Comparison of ENCODE assay signal across 32 cellular contexts in genomic region chr7:118609207-118609606, GRCh38.
"Had no signal": no experiment of that assay in that cellular context is flagged by ENCODE, and none has a peak within 500 bp of the region (broad histone marks: within the 10 kb centered on the region; RNA-seq: fewer than 3 reads in every experiment).

No MANE protein-coding gene starts in this region.

- H3K4me1 ChIP-seq: body of pancreas, esophagus muscularis mucosa, gastroesophageal sphincter had no signal

- H3K27me3 Mint-ChIP-seq: activated B cell treated with CpG ODN at 0.5 μM for 24 hours; activated CD8-positive, alpha-beta T cell treated with anti-CD3 and anti-CD28 coated beads for 36 hours; activated naive CD8-positive, alpha-beta T cell; activated T-helper 17 cell treated with anti-CD3 and anti-CD28 coated beads, Interleukin-2, amount 50 U/mL, for 72 hours; effector memory CD8-positive, alpha-beta T cell; T-helper 17 cell had no signal

- H3K4me1 Mint-ChIP-seq: activated B cell treated with CpG ODN at 0.5 μM for 24 hours; activated T-helper 17 cell treated with anti-CD3 and anti-CD28 coated beads, Interleukin-2, amount 50 U/mL, for 72 hours; T-helper 17 cell had no signal

- H3K27ac ChIP-seq: body of pancreas, esophagus muscularis mucosa, gastroesophageal sphincter, WERI-Rb-1 had no signal

- H3K4me3 ChIP-seq: body of pancreas, esophagus muscularis mucosa, gastroesophageal sphincter had no signal

- DNase-seq: activated B cell treated with CpG ODN at 0.5 μM for 24 hours; activated CD4-positive, alpha-beta T cell treated with anti-CD3 and anti-CD28 coated beads for 48 hours; activated CD4-positive, alpha-beta T cell treated with anti-CD3 and anti-CD28 coated beads, Interleukin-2, amount 50 U/mL, for 1 hour; activated CD4-positive, alpha-beta T cell treated with anti-CD3 and anti-CD28 coated beads, Interleukin-2, amount 50 U/mL, for 48 hours; activated CD8-positive, alpha-beta memory T cell treated with anti-CD3 and anti-CD28 coated beads for 24 hours; activated CD8-positive, alpha-beta T cell treated with anti-CD3 and anti-CD28 coated beads for 36 hours; activated effector memory CD4-positive, alpha-beta T cell treated with Interleukin-2 at 50 U/mL for 16 hours; activated gamma-delta T cell treated with Interleukin-2 at 50 U/mL for 16 hours; activated naive CD4-positive, alpha-beta T cell treated with anti-CD3 and anti-CD28 coated beads, Interleukin-2, amount 50 U/mL, for 16 hours; activated naive CD4-positive, alpha-beta T cell treated with Interleukin-2 at 50 U/mL for 16 hours; activated T-cell treated with anti-CD3 and anti-CD28 coated beads, Interleukin-2, amount 50 U/mL, for 4 hours; amniotic stem cell; anterior cingulate cortex; body of pancreas; caudate nucleus; cortex of kidney; dermis blood vessel endothelial cell; effector CD4-positive, alpha-beta T cell; effector memory CD8-positive, alpha-beta T cell; erythroblast; foreskin melanocyte; T-helper 1 cell; T-helper 17 cell; T1000; WERI-Rb-1 had no signal

- H3K36me3 Mint-ChIP-seq: activated naive CD8-positive, alpha-beta T cell had no signal

- H3K27me3 ChIP-seq: body of pancreas, esophagus muscularis mucosa, gastroesophageal sphincter had no signal

- H3K4me3 Mint-ChIP-seq: activated B cell treated with CpG ODN at 0.5 μM for 24 hours; activated CD8-positive, alpha-beta T cell treated with anti-CD3 and anti-CD28 coated beads for 36 hours; activated naive CD8-positive, alpha-beta T cell; activated T-cell treated with anti-CD3 and anti-CD28 coated beads, Interleukin-2, amount 50 U/mL, for 4 hours; activated T-helper 17 cell treated with anti-CD3 and anti-CD28 coated beads, Interleukin-2, amount 50 U/mL, for 72 hours; effector memory CD8-positive, alpha-beta T cell; T-helper 17 cell; T-helper 2 cell treated with Interferon-gamma antibody and Interleukin-4, amounts not matched to agents 5 μg/mL and 100 μg/mL, for 36 hours had no signal

- H3K9me3 ChIP-seq: body of pancreas, esophagus muscularis mucosa, gastroesophageal sphincter had no signal

- H3K36me3 ChIP-seq: esophagus muscularis mucosa, gastroesophageal sphincter, WERI-Rb-1 had no signal

- H3K27ac Mint-ChIP-seq: activated B cell treated with CpG ODN at 0.5 μM for 24 hours; activated CD8-positive, alpha-beta T cell treated with anti-CD3 and anti-CD28 coated beads for 36 hours; activated naive CD8-positive, alpha-beta T cell; activated T-helper 17 cell treated with anti-CD3 and anti-CD28 coated beads, Interleukin-2, amount 50 U/mL, for 72 hours; effector memory CD8-positive, alpha-beta T cell; T-helper 17 cell; T-helper 2 cell treated with Interferon-gamma antibody and Interleukin-4, amounts not matched to agents 5 μg/mL and 100 μg/mL, for 36 hours had no signal

- ATAC-seq: activated CD4-positive, CD25-positive, alpha-beta regulatory T cell treated with anti-CD3 and anti-CD28 coated beads, Interleukin-2, amount 50 U/mL, for 24 hours; activated CD8-positive, alpha-beta T cell treated with anti-CD3 and anti-CD28 coated beads for 36 hours; activated T-cell treated with anti-CD3 and anti-CD28 coated beads, Interleukin-2, amount 50 U/mL, for 4 hours; activated T-helper 17 cell treated with anti-CD3 and anti-CD28 coated beads, Interleukin-2, amount 50 U/mL, for 72 hours; body of pancreas; effector memory CD8-positive, alpha-beta T cell; T-helper 17 cell had no signal

- H3K9me3 Mint-ChIP-seq: activated B cell treated with CpG ODN at 0.5 μM for 24 hours; activated CD8-positive, alpha-beta T cell treated with anti-CD3 and anti-CD28 coated beads for 36 hours; activated T-cell treated with anti-CD3 and anti-CD28 coated beads, Interleukin-2, amount 50 U/mL, for 4 hours; effector memory CD8-positive, alpha-beta T cell; T-helper 2 cell treated with Interferon-gamma antibody and Interleukin-4, amounts not matched to agents 5 μg/mL and 100 μg/mL, for 36 hours had no signal

- FAIRE-seq: colon had no signal
